In the genomic region with DNA sequence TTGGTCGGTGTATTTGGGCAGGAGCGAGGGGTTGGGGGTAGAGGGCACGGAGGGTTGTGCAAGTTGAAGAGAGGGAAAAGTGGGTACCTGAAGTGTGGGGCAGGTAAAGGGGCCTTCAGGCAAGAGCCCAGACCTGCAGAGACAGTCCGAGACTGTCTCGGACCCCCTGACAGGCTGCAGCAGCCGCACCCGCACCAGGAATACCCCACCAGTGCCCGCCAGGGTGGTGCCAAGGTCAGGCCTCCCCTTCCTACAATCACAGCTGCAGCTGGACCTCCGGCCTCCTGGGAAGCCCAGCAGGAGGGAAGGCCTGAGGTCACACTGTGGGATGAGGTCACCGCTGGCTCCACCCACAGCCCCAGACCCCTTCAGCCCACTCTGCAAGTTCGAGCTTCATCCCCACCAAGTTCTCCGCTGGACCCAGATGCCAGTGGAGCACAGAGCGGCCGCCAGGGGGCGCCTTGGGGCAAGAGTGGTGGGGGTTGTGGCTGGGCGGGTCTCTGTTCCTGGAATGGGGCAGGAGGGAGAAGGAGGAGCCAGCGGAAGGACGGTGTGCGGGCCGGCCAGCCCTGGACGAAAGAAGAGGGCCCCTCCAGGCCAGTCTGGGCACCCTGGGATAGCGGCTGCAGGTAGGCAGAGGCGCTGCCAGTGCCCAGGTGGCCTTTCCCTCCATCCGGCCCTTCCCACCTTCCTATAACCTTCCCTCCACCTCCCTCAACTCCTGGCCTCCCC, we compare ENCODE assay signal across 8 cellular contexts. TPM values are rescaled to one million over a fixed set of nuclear protein-coding genes. Genes with fewer than 3 reads are reported as not detected.
DNase-seq lines count a peak whose midpoint lies in the region; TF ChIP-seq lines count a peak whose summit lies in the region.

A gene (plus strand): TSS at position 539 of the 732 bp plus-strand sequence. CDS start 452 bp downstream, outside the sequence.

- TF ChIP-seq CTCF in GM20000 (IDR thresholded peaks at IDR 0.05; ENCODE audit: extremely low read depth, missing control alignments) (peak; percentile 83), VCaP (conservative IDR thresholded peaks at IDR 0.05) (peak; percentile 85)

- H3K4me1 Mint-ChIP-seq in immature natural killer cell, result no peaks in the 10 kb centered on the region

- H3K27me3 Mint-ChIP-seq in immature natural killer cell (ENCODE audit: low read depth in 3 of 3), result peaks cover 0 to 4% (median 3%) of the 10 kb centered on the region in 3 donors

- no peak within 1 kb of the TSS for H3K27ac ChIP-seq in VCaP

- H3K27ac Mint-ChIP-seq in immature natural killer cell, result no peak within 1 kb of the TSS

- no peak within 1 kb of the TSS for H3K4me3 Mint-ChIP-seq in immature natural killer cell

- DNase-seq in AG20443 (ENCODE audit: low spot score) (peak; percentile 95), GM20000 (ENCODE audit: low spot score) (peak; percentile 93), NCI-H2107 (lab: John Stamatoyannopoulos, UW) (peak; percentile 75), T47D (ENCODE audit: low read depth in 1 of 2, low spot score in 1 of 2) (peak; percentile 88 to 97), immature natural killer cell (peak; percentile 70 to 74 (median 70)), smooth muscle cell of the brain vasculature (ENCODE audit: low read depth, low spot score) (peak; percentile 53), KG1 (lab: John Stamatoyannopoulos, UW) (no peak)

- H3K36me3 Mint-ChIP-seq in immature natural killer cell, result no peaks in the 10 kb centered on the region

- in situ Hi-C loops in T47D (cut with HindIII; ENCODE audit: low pct_unique_long_range_greater_than_20kb, low sequenced_read_pairs), result no loop called here

- H3K9me3 Mint-ChIP-seq in immature natural killer cell, result no peaks in the 10 kb centered on the region

RNA-seq across cellular contexts. Expression of the gene that starts here (rescaled TPM):
- not detected for polyA plus RNA-seq in immature natural killer cell

Comparison
In these comparisons a context has a peak if more than half of its experiments do, and no peak if none do; other contexts are left out.
1. Peak in DNase-seq in immature natural killer cell; RNA of the gene not detected or under 1 TPM.